Comparison of ENCODE assay signal across 17 cellular contexts in the genomic region with DNA sequence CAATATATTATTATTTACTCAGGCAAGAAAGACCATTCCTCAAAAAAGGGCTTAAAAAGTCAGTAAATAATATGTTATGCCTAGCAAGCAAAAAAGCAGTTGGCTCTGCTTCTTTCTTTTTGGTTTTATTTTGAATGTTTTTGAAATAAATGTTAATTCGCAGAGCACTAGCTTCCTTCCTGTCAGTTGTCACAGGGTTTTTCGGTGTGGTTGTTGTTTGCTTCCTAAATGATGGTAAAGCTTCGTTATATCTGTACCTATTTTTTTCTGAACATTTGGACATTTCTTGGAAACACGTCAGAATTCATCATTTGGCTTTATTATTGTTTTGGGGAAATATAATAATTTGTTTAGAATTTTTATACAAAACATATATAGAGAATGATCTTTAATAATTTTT.
DNase-seq lines count a peak whose midpoint lies in the region; ATAC-seq, FAIRE-seq and TF ChIP-seq lines count a peak whose summit lies in the region.
"Had no signal": no experiment of that assay in that cellular context is flagged by ENCODE, and none has a peak within 500 bp of the region (broad histone marks: within the 10 kb centered on the region; RNA-seq: fewer than 3 reads in every experiment).

No MANE protein-coding gene starts in this region.

- H3K27me3 ChIP-seq in left ventricle myocardium inferior (ENCODE audit: low read depth): no peaks in the 10 kb centered on the region
- H3K27me3 ChIP-seq: BLaER1 treated with 17β-estradiol and CSF1 and Interleukin-3, amounts not matched to agents 10 nM and 100 nM had no signal

- intact Hi-C loops in left ventricle myocardium inferior (cut with micrococcal nuclease): no loop called here

- no peak overlapping the region for H3K4me3 ChIP-seq in left ventricle myocardium inferior
- H3K4me3 ChIP-seq: BLaER1 treated with 17β-estradiol and CSF1 and Interleukin-3, amounts not matched to agents 10 nM and 100 nM; GM12878; HAP-1 had no signal

- no peaks in the 10 kb centered on the region for H3K27me3 Mint-ChIP-seq in stimulated activated naive CD8-positive, alpha-beta T cell treated with anti-CD3 and anti-CD28 coated beads, Interleukin-15, amount 100 ng/mL, for 72 hours

- H3K9me3 ChIP-seq in left ventricle myocardium inferior (replicated peaks): no peaks in the 10 kb centered on the region
- H3K9me3 ChIP-seq: BLaER1 treated with 17β-estradiol and CSF1 and Interleukin-3, amounts not matched to agents 10 nM and 100 nM; Caco-2; HAP-1 had no signal

- H3K4me1 Mint-ChIP-seq in stimulated activated naive CD8-positive, alpha-beta T cell treated with anti-CD3 and anti-CD28 coated beads, Interleukin-15, amount 100 ng/mL, for 72 hours: peaks cover 26% of the 10 kb centered on the region

- no peak overlapping the region for H3K27ac Mint-ChIP-seq in stimulated activated naive CD8-positive, alpha-beta T cell treated with anti-CD3 and anti-CD28 coated beads, Interleukin-15, amount 100 ng/mL, for 72 hours

- no peak overlapping the region for H3K27ac ChIP-seq in left ventricle myocardium inferior (replicated peaks)
- H3K27ac ChIP-seq: 22Rv1; BLaER1 treated with 17β-estradiol and CSF1 and Interleukin-3, amounts not matched to agents 10 nM and 100 nM had no signal

- no peaks in the 10 kb centered on the region for H3K36me3 ChIP-seq in left ventricle myocardium inferior
- H3K36me3 ChIP-seq: BLaER1 treated with 17β-estradiol and CSF1 and Interleukin-3, amounts not matched to agents 10 nM and 100 nM; HAP-1 had no signal

- H3K9me3 Mint-ChIP-seq in stimulated activated naive CD8-positive, alpha-beta T cell treated with anti-CD3 and anti-CD28 coated beads, Interleukin-15, amount 100 ng/mL, for 72 hours: no peaks in the 10 kb centered on the region

- peak overlapping the region; percentile 33 to 36 for H3K4me3 Mint-ChIP-seq in stimulated activated naive CD8-positive, alpha-beta T cell treated with anti-CD3 and anti-CD28 coated beads, Interleukin-15, amount 100 ng/mL, for 72 hours

- no peak for ATAC-seq in stimulated activated naive CD8-positive, alpha-beta T cell treated with anti-CD3 and anti-CD28 coated beads, Interleukin-15, amount 100 ng/mL, for 72 hours
- no peak for ATAC-seq in stimulated activated naive CD8-positive, alpha-beta T cell treated with anti-CD3 and anti-CD28 coated beads, Interleukin-15, Interleukin-2, amounts not matched to agents 100 U/mL and 50 U/mL, for 24 hours
- ATAC-seq in HG02678 (IDR thresholded peaks at IDR 0.05; ENCODE audit: unreplicated experiment): no peak
- ATAC-seq in HG03159 (IDR thresholded peaks at IDR 0.05; ENCODE audit: unreplicated experiment): no peak

- no peaks in the 10 kb centered on the region for H3K4me1 ChIP-seq in left ventricle myocardium inferior
- H3K4me1 ChIP-seq: Caco-2, HAP-1 had no signal

- peak; percentile 10 for FAIRE-seq in colon (lab: Jason Lieb, UNC)
- FAIRE-seq: GM12878, GM18507, RCC 7860 had no signal

- DNase-seq in SHP77 treated with DMSO at 0.1 percent for 48 hours (lab: John Stamatoyannopoulos, UW) (peak; percentile 19), SHP77 (lab: John Stamatoyannopoulos, UW) (no peak), left ventricle myocardium inferior (no peak)
- DNase-seq in stimulated activated naive CD8-positive, alpha-beta T cell treated with anti-CD3 and anti-CD28 coated beads, Interleukin-15, amount 100 ng/mL, for 72 hours: no peak
- DNase-seq in stimulated activated naive CD8-positive, alpha-beta T cell treated with anti-CD3 and anti-CD28 coated beads, Interleukin-15, Interleukin-2, amounts not matched to agents 100 U/mL and 50 U/mL, for 24 hours: no peak
- DNase-seq: Caco-2, Kasumi-1, NCI-H774 had no signal

- no peak for TF ChIP-seq CTCF in left ventricle myocardium inferior (IDR thresholded peaks at IDR 0.05; ENCODE audit: borderline replicate concordance)
